8 cellular contexts compared by ENCODE assay signal in genomic region chr9:33076031-33076359, GRCh38. TPM values are rescaled to one million over a fixed set of nuclear protein-coding genes. Genes with fewer than 3 reads are reported as not detected.
A peak's percentile ranks its signal among the peaks of the same experiment; 100 is the strongest.
DNase-seq lines count a peak whose midpoint lies in the region; ATAC-seq, FAIRE-seq and TF ChIP-seq lines count a peak whose summit lies in the region.

No MANE protein-coding gene starts in this region.

- FAIRE-seq in K562 (lab: Jason Lieb, UNC), result peak; percentile 48

- H3K79me2 ChIP-seq in K562 (ENCODE audit: control insufficient read depth, insufficient read depth, low read length), result peaks cover 32% of the 10 kb centered on the region

- H3K9me3 ChIP-seq in K562 (replicated peaks; ENCODE audit: control insufficient read depth, insufficient read depth, low read depth, low read length) (no peaks in the 10 kb centered on the region), liver (ENCODE audit: control insufficient read depth in 4 of 4, low read length in 3 of 4) (no peaks in the 10 kb centered on the region), thyroid gland (no peaks in the 10 kb centered on the region)

- H3K4me1 ChIP-seq in K562 (replicated peaks in 1 of 2; ENCODE audit: control insufficient read depth in 2 of 2, insufficient read depth in 2 of 2, low read length in 2 of 2) (peaks cover 0 to 6% of the 10 kb centered on the region in 2 experiments; a peak in 3 of 5 replicates), liver (ENCODE audit: control insufficient read depth in 4 of 4, insufficient read depth in 4 of 4, low read length in 3 of 4) (peaks cover 0 to 20% (median 11%) of the 10 kb centered on the region in 4 donors), thyroid gland (peaks cover 4 to 7% of the 10 kb centered on the region in 2 donors)

- DNase-seq in CD1c-positive myeloid dendritic cell (ENCODE audit: extremely low spot score) (peak; percentile 31), K562 (ENCODE audit: extremely low read depth in 1 of 4, low spot score in 3 of 4) (peak in 1 of 4 experiments; percentile 15), thyroid gland (no peak)
- DNase-seq in stimulated activated CD4-positive, alpha-beta T cell treated with anti-CD3 and anti-CD28 coated beads, Interleukin-1b, Interleukin-23, amount 100 ng/mL, for 48 hours, result no peak

- H3K4me2 ChIP-seq in K562 (ENCODE audit: insufficient read depth, low read length), result peak overlapping the region; percentile 99

- no peak for TF ChIP-seq RAD21 in K562 (CRISPR knock-in tag; conservative IDR thresholded peaks at IDR 0.05 in 1 of 2, IDR thresholded peaks at IDR 0.05 in 1 of 2)
- no peak for TF ChIP-seq RAD21 in liver (IDR thresholded peaks at IDR 0.05)

- in situ Hi-C loops in K562 (cut with MboI), result no loop called here

- H3K9ac ChIP-seq in K562 (ENCODE audit: insufficient read depth in 1 of 2, low read depth in 2 of 2, low read length in 2 of 2) (peak overlapping the region; percentile 97 to 99), liver (ENCODE audit: low read depth in 1 of 2, low read length in 2 of 2) (peak overlapping the region; percentile 95 to 99)

- H2AFZ ChIP-seq in K562 (ENCODE audit: low read depth, low read length), result peak overlapping the region; percentile 86

- H3K27ac ChIP-seq in K562 (ENCODE audit: extremely low read depth, low read depth, low read length), result peak overlapping the region; percentile 93
- peak overlapping the region; percentile 87 to 90 for H3K27ac ChIP-seq in liver (ENCODE audit: low read depth in 1 of 2, low read length in 2 of 2)
- H3K27ac ChIP-seq in thyroid gland, result peak overlapping the region; percentile 75 to 85 (median 78)

- H3K36me3 ChIP-seq in K562 (ENCODE audit: control insufficient read depth, insufficient read depth, low read length) (peaks cover 31% of the 10 kb centered on the region; the same call in 2 of the 3 replicates), liver (ENCODE audit: control insufficient read depth in 4 of 4, insufficient read depth in 3 of 4, low read depth in 1 of 4, low read length in 3 of 4) (peaks cover 7 to 25% (median 14%) of the 10 kb centered on the region in 4 donors), thyroid gland (peaks cover 8 to 24% of the 10 kb centered on the region in 2 donors)

- TF ChIP-seq CTCF in K562 (IDR thresholded peaks at IDR 0.05 in 2 of 3, conservative IDR thresholded peaks at IDR 0.05 in 1 of 3; ENCODE audit: insufficient read depth in 2 of 3, low read depth in 1 of 3, low read length in 3 of 3), result no peak
- no peak for TF ChIP-seq CTCF in liver (IDR thresholded peaks at IDR 0.05; ENCODE audit: low read depth, low read length, missing input control)
- TF ChIP-seq CTCF in thyroid gland (IDR thresholded peaks at IDR 0.05), result no peak

- peak; percentile 1 for ATAC-seq in HG03432 (IDR thresholded peaks at IDR 0.05; ENCODE audit: unreplicated experiment)
- ATAC-seq in K562, result peak; percentile 9
- ATAC-seq in HG03442 (IDR thresholded peaks at IDR 0.05; ENCODE audit: unreplicated experiment), result no peak
- no peak for ATAC-seq in GM18868 (IDR thresholded peaks at IDR 0.05; ENCODE audit: unreplicated experiment)

- WGBS in K562 (ENCODE audit: insufficient coverage, low coverage, missing lambda C conversion rate), result 0% methylated on average over 8 of the region's 8 CpGs
- WGBS in liver, result under 1% methylated on average over 8 of the region's 8 CpGs
- WGBS in thyroid gland, 2 donors, result 2 to 4% methylated on average over 8 of the region's 8 CpGs

- no peaks in the 10 kb centered on the region for H3K9me1 ChIP-seq in K562 (ENCODE audit: control insufficient read depth, insufficient read depth, low read length)

- intact Hi-C loops in K562 (cut with micrococcal nuclease), result no loop called here
- intact Hi-C loops in thyroid gland (cut with DNase I), result no loop called here

- CTCF ChIA-PET in K562 (lab: Yijun Ruan, JAX; ENCODE audit: low intra/inter-chr PET ratio), result interaction anchor here (0.5 kb wide), 1 partner anchor 150 kb away, joined by 3 read pairs; no protein-coding TSS in a partner anchor

- TF ChIP-seq EP300 in K562 (IDR thresholded peaks at IDR 0.05; ENCODE audit: low read length), result no peak

- H3K27me3 ChIP-seq in K562 (ENCODE audit: control insufficient read depth in 2 of 2, insufficient read depth in 2 of 2, low read length in 2 of 2) (no peaks in the 10 kb centered on the region), liver (ENCODE audit: control insufficient read depth in 4 of 4, insufficient read depth in 4 of 4, low read length in 3 of 4) (no peaks in the 10 kb centered on the region), thyroid gland (no peaks in the 10 kb centered on the region)

- H3K4me3 ChIP-seq in K562, result peak overlapping the region; percentile 98
- peak overlapping the region; percentile 66 to 98 (median 96) for H3K4me3 ChIP-seq in liver (ENCODE audit: low read depth in 1 of 3, low read length in 3 of 3)
- H3K4me3 ChIP-seq in thyroid gland (replicated peaks in 1 of 3), result peak overlapping the region; percentile 21 to 83 (median 31)

- no peak for TF ChIP-seq POLR2A in K562 (conservative IDR thresholded peaks at IDR 0.05)
- TF ChIP-seq POLR2A in thyroid gland (IDR thresholded peaks at IDR 0.05), result no peak

- POLR2A ChIA-PET in K562 (lab: Yijun Ruan, JAX), result interaction anchor here (0.6 to 1.6 kb wide), 9 partner anchors 8 to 158 kb away, joined by 3 to 7 read pairs (median 3); no protein-coding TSS in a partner anchor

- H4K20me1 ChIP-seq in K562 (replicated peaks; ENCODE audit: control insufficient read depth, insufficient read depth, low read length), result no peaks in the 10 kb centered on the region

- TSS peak; percentile 71 for BruUV-seq in K562 (replicated peaks; lab: Mats Ljungman, UMichigan)

TF ChIP-seq in K562, 482 proteins besides CTCF, POLR2A, EP300 and RAD21 (continues in another document):
- no peak for TF ChIP-seq ZNF589 (CRISPR knock-in tag; IDR thresholded peaks at IDR 0.05; ENCODE audit: low read depth)
- TF ChIP-seq CHD1 (IDR thresholded peaks at IDR 0.05; ENCODE audit: low read length), result peak; percentile 34
- TF ChIP-seq RBBP5 (IDR thresholded peaks at IDR 0.05; ENCODE audit: borderline replicate concordance, insufficient read depth, low read length, poor library complexity, severe bottlenecking), result no peak
- no peak for TF ChIP-seq DIDO1 (tag; IDR thresholded peaks at IDR 0.05; ENCODE audit: low read depth)
- TF ChIP-seq SAP30 (IDR thresholded peaks at IDR 0.05; ENCODE audit: borderline replicate concordance, insufficient read depth, low read depth, low read length, poor library complexity, severe bottlenecking), result peak; percentile 60
- no peak for TF ChIP-seq ZFX (CRISPR knock-in tag; IDR thresholded peaks at IDR 0.05)

RNA-seq across cellular contexts. Expression of gene SMU1, which starts 0.5 kb away (rescaled TPM):
- total RNA-seq in K562 (2011; cell fraction: chromatin; rRNA removed; ENCODE audit: low replicate concordance), result 8.0 and 11.2 TPM in 2 replicates
- total RNA-seq in K562 (2011; cell fraction: nucleolus; rRNA removed), result 5.5 and 6.1 TPM in 2 replicates
- 10.1 and 13.2 TPM in 2 replicates for total RNA-seq in K562 (2011; cell fraction: nucleoplasm; rRNA removed)
- 16.0 and 17.0 TPM in 2 replicates for total RNA-seq in K562 (2014; rRNA removed)
- 33.4 and 35.9 TPM in 2 replicates for total RNA-seq in K562 (2014; rRNA removed; fragmentation: Illumina TruSeq; extraction: Trizol)
- 27.6 and 28.2 TPM in 2 replicates for total RNA-seq in K562 (2015; rRNA removed; fragmentation: Illumina TruSeq; extraction: Trizol)
- 19.1 and 21.7 TPM in 2 replicates for total RNA-seq in K562 (2021)
- 15.3 and 20.7 TPM in 2 replicates for polyA plus RNA-seq in K562 (2011; rRNA removed)
- polyA plus RNA-seq in K562 (2011; cell fraction: cytosol; rRNA removed), result 6.5 and 9.6 TPM in 2 replicates
- polyA plus RNA-seq in K562 (2011; cell fraction: nucleus; rRNA removed), result 3.6 and 4.4 TPM in 2 replicates
- polyA plus RNA-seq in K562 (2012), result 7.4 and 14.3 TPM in 2 replicates
- 16.6 and 17.9 TPM in 2 replicates for polyA plus RNA-seq in K562 (2014; fragmentation: Illumina TruSeq; extraction: Trizol)
- polyA plus RNA-seq in K562 (2014; fragmentation: Nextera tagmentation; extraction: Ambion mirVana), result 10 to 100 TPM; 20.5 to 23.9 TPM
- 13.2 and 15.0 TPM in 2 replicates for polyA plus RNA-seq in K562 (2014; rRNA removed)
- 33.3 and 40.4 TPM in 2 replicates for polyA minus RNA-seq in K562 (2011; rRNA and poly(A)+ RNA removed)
- 10.6 and 16.2 TPM in 2 replicates for polyA minus RNA-seq in K562 (2011; cell fraction: cytosol; rRNA and poly(A)+ RNA removed)
- 3.2 and 6.1 TPM in 2 replicates for polyA minus RNA-seq in K562 (2011; cell fraction: nucleus; rRNA and poly(A)+ RNA removed)
- total RNA-seq in liver, result 10 to 100 TPM; 12.3 to 14.2 TPM
- 1 to 10 TPM; 5.3 to 6.7 TPM for polyA plus RNA-seq in liver
- total RNA-seq in thyroid gland, result 10 to 100 TPM; 19.8 to 24.2 (median 22.1) TPM

RNA-seq across cellular contexts. Expression of gene DNAJA1, which starts 50.9 kb away (rescaled TPM):
- 20.1 and 36.0 TPM in 2 replicates for total RNA-seq in K562 (2011; cell fraction: chromatin; rRNA removed; ENCODE audit: low replicate concordance)
- 20.0 and 23.6 TPM in 2 replicates for total RNA-seq in K562 (2011; cell fraction: nucleolus; rRNA removed)
- total RNA-seq in K562 (2011; cell fraction: nucleoplasm; rRNA removed), result 25.0 and 35.3 TPM in 2 replicates
- 105 and 109 TPM in 2 replicates for total RNA-seq in K562 (2014; rRNA removed)
- 175 and 189 TPM in 2 replicates for total RNA-seq in K562 (2014; rRNA removed; fragmentation: Illumina TruSeq; extraction: Trizol)
- total RNA-seq in K562 (2015; rRNA removed; fragmentation: Illumina TruSeq; extraction: Trizol), result 192 and 194 TPM in 2 replicates
- total RNA-seq in K562 (2021), result 137 and 138 TPM in 2 replicates
- 170 and 197 TPM in 2 replicates for polyA plus RNA-seq in K562 (2011; rRNA removed)
- 36.7 and 57.5 TPM in 2 replicates for polyA plus RNA-seq in K562 (2011; cell fraction: cytosol; rRNA removed)
- polyA plus RNA-seq in K562 (2011; cell fraction: nucleus; rRNA removed), result 29.8 and 37.5 TPM in 2 replicates
- polyA plus RNA-seq in K562 (2012), result 79.7 and 168 TPM in 2 replicates
- 175 and 213 TPM in 2 replicates for polyA plus RNA-seq in K562 (2014; fragmentation: Illumina TruSeq; extraction: Trizol)
- polyA plus RNA-seq in K562 (2014; fragmentation: Nextera tagmentation; extraction: Ambion mirVana), result 100 to 1,000 TPM; 164 to 359 TPM
- 161 and 171 TPM in 2 replicates for polyA plus RNA-seq in K562 (2014; rRNA removed)
- 157 and 185 TPM in 2 replicates for polyA minus RNA-seq in K562 (2011; rRNA and poly(A)+ RNA removed)
- 58.8 and 127 TPM in 2 replicates for polyA minus RNA-seq in K562 (2011; cell fraction: cytosol; rRNA and poly(A)+ RNA removed)
- polyA minus RNA-seq in K562 (2011; cell fraction: nucleus; rRNA and poly(A)+ RNA removed), result 11.3 and 22.5 TPM in 2 replicates
- total RNA-seq in liver, result 10 to 100 TPM; 60.9 to 96.6 TPM
- polyA plus RNA-seq in liver, result 10 to 100 TPM; 72.3 to 74.6 TPM
- 100 to 1,000 TPM in 2 of 4 donors, 10 to 100 TPM in 2; 81.8 to 118 (median 108) TPM for total RNA-seq in thyroid gland

Comparison
In these comparisons a context has a peak if more than half of its experiments do, and no peak if none do; other contexts are left out.
1. ATAC-seq: peak in HG03432 (single experiment) and K562 (single experiment); none in HG03442 (single experiment) and GM18868 (single experiment).
2. H3K4me3 ChIP-seq: peak in every context shown above with its lines; median percentile 98 in K562; 96 in liver; 31 in thyroid gland.
3. Peak in every context shown above with its lines, with median percentiles within 50 percentile points of each other: H3K27ac ChIP-seq.